Comparison of ENCODE assay signal across 8 cellular contexts in genomic region chr9:75889577-75889976, GRCh38. TPM values are rescaled to one million over a fixed set of nuclear protein-coding genes. Genes with fewer than 3 reads are reported as not detected.
DNase-seq lines count a peak whose midpoint lies in the region; ATAC-seq, FAIRE-seq and TF ChIP-seq lines count a peak whose summit lies in the region.

No MANE protein-coding gene starts in this region.

- H3K36me3 ChIP-seq in kidney (ENCODE audit: control insufficient read depth in 1 of 2, insufficient read depth in 2 of 2, low read length in 2 of 2) (no peaks in the 10 kb centered on the region), suprapubic skin (no peaks in the 10 kb centered on the region)

- H3K4me1 ChIP-seq in kidney (ENCODE audit: control insufficient read depth in 1 of 2, insufficient read depth in 1 of 2, low read depth in 1 of 2, low read length in 2 of 2): peaks cover 4 to 7% of the 10 kb centered on the region in 2 donors
- peaks cover 32% of the 10 kb centered on the region for H3K4me1 ChIP-seq in suprapubic skin

- no peaks in the 10 kb centered on the region for H3K9me3 Mint-ChIP-seq in activated T-cell treated with anti-CD3 and anti-CD28 coated beads, Interleukin-2, amount 50 U/mL, for 24 hours
- no peaks in the 10 kb centered on the region for H3K9me3 Mint-ChIP-seq in activated naive CD8-positive, alpha-beta T cell treated with anti-CD3 and anti-CD28 coated beads, Interleukin-2, amount 50 U/mL, for 24 hours

- H3K4me3 Mint-ChIP-seq in activated T-cell treated with anti-CD3 and anti-CD28 coated beads, Interleukin-2, amount 50 U/mL, for 24 hours: peak overlapping the region; percentile 88
- H3K4me3 Mint-ChIP-seq in activated naive CD8-positive, alpha-beta T cell treated with anti-CD3 and anti-CD28 coated beads, Interleukin-2, amount 50 U/mL, for 24 hours: peak overlapping the region; percentile 82

- DNase-seq in activated T-cell treated with anti-CD3 and anti-CD28 coated beads, Interleukin-2, amount 50 U/mL, for 24 hours: no peak
- DNase-seq in activated T-cell treated with anti-CD3 and anti-CD28 coated beads for 4 hours: no peak
- DNase-seq in activated naive CD8-positive, alpha-beta T cell treated with anti-CD3 and anti-CD28 coated beads, Interleukin-2, amount 50 U/mL, for 24 hours: peak; percentile 12
- DNase-seq in kidney: no peak
- peak in 1 of 2 donors; percentile 65 for DNase-seq in suprapubic skin (ENCODE audit: low spot score in 2 of 2)

- H3K4me1 Mint-ChIP-seq in activated T-cell treated with anti-CD3 and anti-CD28 coated beads, Interleukin-2, amount 50 U/mL, for 24 hours (ENCODE audit: low read depth): peaks cover 35% of the 10 kb centered on the region
- peaks cover 34% of the 10 kb centered on the region for H3K4me1 Mint-ChIP-seq in activated naive CD8-positive, alpha-beta T cell treated with anti-CD3 and anti-CD28 coated beads, Interleukin-2, amount 50 U/mL, for 24 hours

- FAIRE-seq in kidney (lab: Jason Lieb, UNC): no peak

- H3K36me3 Mint-ChIP-seq in activated T-cell treated with anti-CD3 and anti-CD28 coated beads, Interleukin-2, amount 50 U/mL, for 24 hours (ENCODE audit: low read depth): peaks cover 7% of the 10 kb centered on the region
- no peaks in the 10 kb centered on the region for H3K36me3 Mint-ChIP-seq in activated naive CD8-positive, alpha-beta T cell treated with anti-CD3 and anti-CD28 coated beads, Interleukin-2, amount 50 U/mL, for 24 hours (ENCODE audit: low read depth)

- TF ChIP-seq EP300 in suprapubic skin (IDR thresholded peaks at IDR 0.05): no peak

- H3K4me3 ChIP-seq in kidney (ENCODE audit: low read length in 2 of 2) (peak overlapping the region; percentile 95 to 96), suprapubic skin (peak overlapping the region; percentile 74)

- peaks cover 22% of the 10 kb centered on the region for H3K27me3 Mint-ChIP-seq in activated T-cell treated with anti-CD3 and anti-CD28 coated beads, Interleukin-2, amount 50 U/mL, for 24 hours
- H3K27me3 Mint-ChIP-seq in activated naive CD8-positive, alpha-beta T cell treated with anti-CD3 and anti-CD28 coated beads, Interleukin-2, amount 50 U/mL, for 24 hours: peaks cover 5% of the 10 kb centered on the region

- H3K9ac ChIP-seq in kidney (ENCODE audit: low read length in 2 of 2): peak overlapping the region; percentile 74 to 89

- no peak for ATAC-seq in activated naive CD8-positive, alpha-beta T cell treated with anti-CD3 and anti-CD28 coated beads, Interleukin-2, amount 50 U/mL, for 24 hours
- ATAC-seq in GM21526 (IDR thresholded peaks at IDR 0.05; ENCODE audit: low FRiP score, unreplicated experiment): no peak
- ATAC-seq in HG02870 (IDR thresholded peaks at IDR 0.05; ENCODE audit: unreplicated experiment): no peak
- no peak for ATAC-seq in HG03442 (IDR thresholded peaks at IDR 0.05; ENCODE audit: unreplicated experiment)

- 3% methylated on average over 7 of the region's 7 CpGs for WGBS in suprapubic skin

- H3K27ac ChIP-seq in kidney (ENCODE audit: low read depth in 2 of 2, low read length in 2 of 2): peak overlapping the region; percentile 74 to 84
- H3K27ac ChIP-seq in suprapubic skin: peak overlapping the region; percentile 80

- intact Hi-C loops in kidney (cut with DNase I): no loop called here

- TF ChIP-seq POLR2A in suprapubic skin (IDR thresholded peaks at IDR 0.05): no peak

- peaks cover 9% of the 10 kb centered on the region for H3K27me3 ChIP-seq in suprapubic skin

- H3K9me3 ChIP-seq in kidney (ENCODE audit: control insufficient read depth in 1 of 2, low read length in 2 of 2) (no peaks in the 10 kb centered on the region), suprapubic skin (no peaks in the 10 kb centered on the region)

- TF ChIP-seq CTCF in kidney (IDR thresholded peaks at IDR 0.05; ENCODE audit: borderline replicate concordance, extremely low read depth, insufficient read depth): no peak
- no peak for TF ChIP-seq CTCF in suprapubic skin (IDR thresholded peaks at IDR 0.05)

- peak overlapping the region; percentile 83 for H3K27ac Mint-ChIP-seq in activated T-cell treated with anti-CD3 and anti-CD28 coated beads, Interleukin-2, amount 50 U/mL, for 24 hours
- peak overlapping the region; percentile 54 for H3K27ac Mint-ChIP-seq in activated naive CD8-positive, alpha-beta T cell treated with anti-CD3 and anti-CD28 coated beads, Interleukin-2, amount 50 U/mL, for 24 hours

RNA-seq across cellular contexts. Expression of gene PCSK5, which starts 0.9 kb away (rescaled TPM):
- total RNA-seq in kidney: 14.7 TPM
- polyA plus RNA-seq in kidney (ENCODE audit: insufficient read depth, low read depth, low replicate concordance): 1.6 TPM
- total RNA-seq in suprapubic skin: 10 to 100 TPM in 1 of 4 donors, 1 to 10 TPM in 3; 5.2 to 10.8 (median 7.3) TPM
